ENCODE assay signal across 8 cellular contexts in genomic region chr16:67969286-67970039, GRCh38. TPM values are rescaled to one million over a fixed set of nuclear protein-coding genes. Genes with fewer than 3 reads are reported as not detected.
DNase-seq lines count a peak whose midpoint lies in the region; ATAC-seq, FAIRE-seq and TF ChIP-seq lines count a peak whose summit lies in the region.

No MANE protein-coding gene starts in this region.

- H3K4me3 ChIP-seq in SJCRH30, result peak overlapping the region; percentile 82
- H3K4me3 ChIP-seq in gastroesophageal sphincter, result peak overlapping the region; percentile 65 to 99

- CTCF ChIA-PET in HEK293T (lab: Yijun Ruan, JAX), result interaction anchor here (0.6 kb wide), 1 partner anchor 398 kb away, joined by 3 read pairs; no protein-coding TSS in a partner anchor

- intact Hi-C loops in sciatic nerve (cut with DNase I), result no loop called here

- no peak for TF ChIP-seq EP300 in gastroesophageal sphincter (IDR thresholded peaks at IDR 0.05)

- ATAC-seq in GM18511 (IDR thresholded peaks at IDR 0.05; ENCODE audit: unreplicated experiment) (peak; percentile 11), gastroesophageal sphincter (no peak), sciatic nerve (peak; percentile 37)

- no peak for TF ChIP-seq POLR2A in gastroesophageal sphincter (IDR thresholded peaks at IDR 0.05)

- H3K27ac ChIP-seq in SJCRH30, result no peak overlapping the region
- H3K27ac ChIP-seq in gastroesophageal sphincter, result peak overlapping the region; percentile 87 to 100 (median 99)

- H3K9me3 ChIP-seq in SJCRH30 (replicated peaks), result no peaks in the 10 kb centered on the region
- H3K9me3 ChIP-seq in gastroesophageal sphincter, result no peaks in the 10 kb centered on the region

- POLR2A ChIA-PET in HEK293T (lab: Yijun Ruan, JAX), result no interaction called here

- TF ChIP-seq CTCF in gastroesophageal sphincter (IDR thresholded peaks at IDR 0.05), result no peak

- H3K36me3 ChIP-seq in SJCRH30 (no peaks in the 10 kb centered on the region), gastroesophageal sphincter (no peaks in the 10 kb centered on the region)

- 0 to 28% methylated on average over 7 to 22 of the region's 37 CpGs for WGBS in gastroesophageal sphincter (ENCODE audit: low coverage in 1 of 2), 2 donors

- DNase-seq in SJCRH30 (no peak), sciatic nerve (ENCODE audit: low spot score) (no peak), NCI-H1694 treated with DMSO at 0.1 percent for 48 hours (lab: John Stamatoyannopoulos, UW) (no peak), HEK293T (ENCODE audit: extremely low spot score) (no peak), frontal cortex (ENCODE audit: low spot score in 2 of 2) (no peak), NCI-H82 treated with DMSO at 0.1 percent for 48 hours (lab: John Stamatoyannopoulos, UW; ENCODE audit: unreplicated experiment) (no peak)

- peaks cover 17% of the 10 kb centered on the region for H3K4me1 ChIP-seq in SJCRH30
- H3K4me1 ChIP-seq in gastroesophageal sphincter, result peaks cover 0 to 39% (median 25%) of the 10 kb centered on the region in 3 donors

- FAIRE-seq in frontal cortex (lab: Jason Lieb, UNC), result no peak

- H3K27me3 ChIP-seq in SJCRH30 (no peaks in the 10 kb centered on the region), gastroesophageal sphincter (no peaks in the 10 kb centered on the region)

TF ChIP-seq in HEK293T, 16 proteins besides CTCF, POLR2A, EP300 and RAD21:
- no peak for TF ChIP-seq TARDBP (IDR thresholded peaks at IDR 0.05)

RNA-seq across cellular contexts. Expression of gene SLC12A4, which starts 1.0 kb away (rescaled TPM):
- total RNA-seq in SJCRH30 (2014; rRNA removed; shearing (Covaris generic)), result 12.6 and 15.1 TPM in 2 replicates
- 100 to 1,000 TPM in 1 of 4 donors, 10 to 100 TPM in 3; 54.7 to 121 (median 64.0) TPM for total RNA-seq in gastroesophageal sphincter
- 115 TPM for total RNA-seq in sciatic nerve
- 6.5 TPM for total RNA-seq in frontal cortex

RNA-seq across cellular contexts. Expression of gene DPEP3, which starts 10.8 kb away (rescaled TPM):
- not detected in 2 replicates for total RNA-seq in SJCRH30 (2014; rRNA removed; shearing (Covaris generic))
- 1 to 10 TPM in 1 of 4 donors, not detected in 3; 1.4 TPM for total RNA-seq in gastroesophageal sphincter
- not detected for total RNA-seq in sciatic nerve
- not detected for total RNA-seq in frontal cortex

RNA-seq across cellular contexts. Expression of gene LCAT, which starts 25.5 kb away (rescaled TPM):
- total RNA-seq in SJCRH30 (2014; rRNA removed; shearing (Covaris generic)), result 2.3 and 4.5 TPM in 2 replicates
- total RNA-seq in gastroesophageal sphincter (10 to 100 TPM; 10.8 to 25.8 (median 15.9) TPM), sciatic nerve (46.2 TPM), frontal cortex (0.82 TPM)

RNA-seq across cellular contexts. Expression of gene DPEP2, which starts 29.8 kb away (rescaled TPM):
- total RNA-seq in SJCRH30 (2014; rRNA removed; shearing (Covaris generic)), result not detected in 2 replicates
- total RNA-seq in gastroesophageal sphincter (1 to 10 TPM; 1.0 to 3.0 (median 1.8) TPM), sciatic nerve (4.4 TPM), frontal cortex (0.82 TPM)

RNA-seq across cellular contexts. Expression of gene PSMB10, which starts 32.8 kb away (rescaled TPM):
- 7.4 and 7.6 TPM in 2 replicates for total RNA-seq in SJCRH30 (2014; rRNA removed; shearing (Covaris generic))
- total RNA-seq in gastroesophageal sphincter (10 to 100 TPM; 26.5 to 33.8 (median 32.6) TPM), sciatic nerve (35.3 TPM), frontal cortex (13.0 TPM)
